In the genomic region with DNA sequence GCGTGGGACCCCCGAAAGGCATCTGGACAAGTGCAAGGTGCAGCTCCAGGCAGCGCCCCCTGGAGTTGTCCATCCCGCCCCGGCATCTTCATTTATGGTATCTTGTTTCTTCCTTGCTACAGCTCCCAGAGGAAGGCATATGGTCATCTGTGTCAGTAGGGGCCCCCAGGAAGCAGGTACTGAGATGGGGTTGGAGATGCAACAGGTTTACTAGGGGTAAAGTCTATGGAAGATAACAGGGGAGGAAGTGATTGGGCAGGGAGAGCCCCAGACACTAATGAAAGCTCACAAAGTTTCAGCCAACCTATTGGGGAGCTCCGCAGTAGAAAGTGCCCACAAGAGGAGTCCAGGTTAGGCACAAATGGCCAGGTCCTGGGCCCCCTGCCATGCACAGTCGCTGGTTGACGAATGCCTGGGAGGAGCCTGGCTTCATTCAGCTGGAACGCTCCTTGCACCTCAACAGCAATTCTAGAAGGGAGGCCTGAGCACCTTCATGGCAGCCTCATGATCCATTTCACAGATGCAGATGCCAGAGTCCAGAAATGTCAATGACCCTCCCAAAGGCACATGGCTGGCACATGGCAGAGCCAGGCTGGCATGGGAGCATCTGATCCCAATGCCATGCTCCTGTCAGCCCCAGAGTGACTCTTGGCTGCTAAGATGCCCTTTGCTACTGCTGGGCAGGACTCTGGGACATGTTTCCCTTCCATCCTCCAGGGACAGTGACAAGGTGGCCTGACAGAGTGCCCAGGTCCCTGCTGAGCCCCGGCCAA, we compare ENCODE assay signal across 28 cellular contexts.
"Had no signal": no experiment of that assay in that cellular context is flagged by ENCODE, and none has a peak within 500 bp of the region (broad histone marks: within the 10 kb centered on the region; RNA-seq: fewer than 3 reads in every experiment).

No MANE protein-coding gene starts in this region.

- H3K36me3 ChIP-seq: brain microvascular endothelial cell, WERI-Rb-1 had no signal

- ATAC-seq: activated CD4-positive, CD25-positive, alpha-beta regulatory T cell treated with anti-CD3 and anti-CD28 coated beads, Interleukin-2, amount 50 U/mL, for 24 hours; activated CD8-positive, alpha-beta T cell treated with anti-CD3 and anti-CD28 coated beads for 36 hours; activated T-cell treated with anti-CD3 and anti-CD28 coated beads, Interleukin-2, amount 50 U/mL, for 4 hours; activated T-helper 17 cell treated with anti-CD3 and anti-CD28 coated beads, Interleukin-2, amount 50 U/mL, for 72 hours; esophagus mucosa; T-helper 17 cell had no signal

- DNase-seq: activated B cell treated with CpG ODN at 0.5 μM for 24 hours; activated CD4-positive, alpha-beta T cell treated with anti-CD3 and anti-CD28 coated beads for 48 hours; activated CD4-positive, alpha-beta T cell treated with anti-CD3 and anti-CD28 coated beads, Interleukin-2, amount 50 U/mL, for 1 hour; activated CD4-positive, alpha-beta T cell treated with anti-CD3 and anti-CD28 coated beads, Interleukin-2, amount 50 U/mL, for 48 hours; activated CD8-positive, alpha-beta memory T cell treated with anti-CD3 and anti-CD28 coated beads for 24 hours; activated CD8-positive, alpha-beta T cell treated with anti-CD3 and anti-CD28 coated beads for 36 hours; activated effector memory CD4-positive, alpha-beta T cell treated with Interleukin-2 at 50 U/mL for 16 hours; activated gamma-delta T cell treated with Interleukin-2 at 50 U/mL for 16 hours; activated naive CD4-positive, alpha-beta T cell treated with anti-CD3 and anti-CD28 coated beads, Interleukin-2, amount 50 U/mL, for 16 hours; activated naive CD4-positive, alpha-beta T cell treated with Interleukin-2 at 50 U/mL for 16 hours; activated T-cell treated with anti-CD3 and anti-CD28 coated beads, Interleukin-2, amount 50 U/mL, for 4 hours; amniotic stem cell; anterior cingulate cortex; brain microvascular endothelial cell; dorsolateral prefrontal cortex; effector memory CD4-positive, alpha-beta T cell; endodermal cell; foreskin fibroblast; head of caudate nucleus; T-helper 17 cell; T1000 had no signal

- H3K4me3 ChIP-seq: coronary artery, dorsolateral prefrontal cortex had no signal

- H3K27me3 ChIP-seq: brain microvascular endothelial cell had no signal

- FAIRE-seq: astrocyte, frontal cortex had no signal

- H3K27ac ChIP-seq: brain microvascular endothelial cell, coronary artery, dorsolateral prefrontal cortex, WERI-Rb-1 had no signal
